Comparison of ENCODE assay signal across 19 cellular contexts in genomic region chr13:96403241-96403640, GRCh38.
"Had no signal": no experiment of that assay in that cellular context is flagged by ENCODE, and none has a peak within 500 bp of the region (broad histone marks: within the 10 kb centered on the region; RNA-seq: fewer than 3 reads in every experiment).

No MANE protein-coding gene starts in this region.

- DNase-seq: KBM-7, NCI-H1092, NCI-H1105 treated with DMSO at 0.1 percent for 48 hours, NCI-H1417 treated with DMSO at 0.1 percent for 48 hours, NCI-H146, NCI-H1694 treated with DMSO at 0.1 percent for 48 hours, NCI-H1930, NCI-H2081 treated with DMSO at 0.1 percent for 48 hours, NCI-H345, NCI-H446 treated with DMSO at 0.1 percent for 48 hours, NCI-H510A treated with DMSO at 0.1 percent for 48 hours, NCI-H69, NCI-H774, Right ventricle myocardium superior, RPMI8226, SIG-M5, T-helper 2 cell had no signal

- H3K4me1 ChIP-seq: SJSA1 had no signal

- H3K9me3 ChIP-seq: SJSA1 had no signal

- H3K4me3 ChIP-seq: SJSA1, SK-N-MC had no signal

- H3K27ac ChIP-seq: SJSA1, SK-N-MC had no signal

- H3K36me3 ChIP-seq: SJSA1 had no signal
